ENCODE assay signal across 8 cellular contexts in the genomic region with DNA sequence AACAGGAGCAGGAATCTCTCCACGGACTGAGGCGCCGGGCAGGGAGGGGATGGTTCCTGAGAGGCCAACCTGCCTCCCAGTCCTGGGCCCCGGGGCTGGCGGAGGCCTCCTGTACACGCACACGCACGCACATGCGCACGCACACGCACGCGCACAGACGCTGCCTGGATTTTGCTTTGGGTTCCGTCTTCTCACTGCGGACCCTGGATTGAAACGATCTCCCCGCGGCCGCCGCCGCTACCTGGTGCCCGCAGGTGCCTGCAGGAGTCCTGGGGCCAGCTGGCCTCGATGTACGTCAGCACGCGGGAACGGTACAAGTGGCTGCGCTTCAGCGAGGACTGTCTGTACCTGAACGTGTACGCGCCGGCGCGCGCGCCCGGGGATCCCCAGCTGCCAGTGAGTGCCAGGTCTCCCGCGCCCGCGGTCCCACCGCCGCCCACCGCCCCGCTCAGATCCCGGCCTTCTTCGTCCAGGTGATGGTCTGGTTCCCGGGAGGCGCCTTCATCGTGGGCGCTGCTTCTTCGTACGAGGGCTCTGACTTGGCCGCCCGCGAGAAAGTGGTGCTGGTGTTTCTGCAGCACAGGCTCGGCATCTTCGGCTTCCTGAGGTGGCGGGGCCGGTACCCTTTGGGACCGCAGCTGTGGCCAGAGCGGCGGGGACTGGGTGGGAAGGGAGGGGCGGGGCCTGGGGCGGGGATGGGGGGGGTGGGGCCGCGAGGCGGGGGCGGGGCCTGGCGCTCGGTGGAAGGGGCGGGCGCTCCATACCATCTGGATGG. TPM values are rescaled to one million over a fixed set of nuclear protein-coding genes. Genes with fewer than 3 reads are reported as not detected.
A peak's percentile ranks its signal among the peaks of the same experiment; 100 is the strongest.
DNase-seq lines count a peak whose midpoint lies in the region; TF ChIP-seq lines count a peak whose summit lies in the region.

No MANE protein-coding gene starts in this region.

- no peaks in the 10 kb centered on the region for H3K9me3 ChIP-seq in AG04450 (ENCODE audit: control insufficient read depth, insufficient read depth, low read length)
- no peaks in the 10 kb centered on the region for H3K9me3 ChIP-seq in HEK293 (ENCODE audit: control insufficient read depth, insufficient read depth, low read depth, low read length)
- no peaks in the 10 kb centered on the region for H3K9me3 ChIP-seq in SK-N-SH

- no peaks in the 10 kb centered on the region for H3K79me2 ChIP-seq in SK-N-SH (ENCODE audit: insufficient read depth)

- H3K27ac ChIP-seq in AG04450 (ENCODE audit: low read depth, low read length) (no peak overlapping the region), HEK293 (ENCODE audit: extremely low read depth, low read depth, low read length) (no peak overlapping the region), SK-N-SH (ENCODE audit: low read depth in 2 of 2, low read length in 1 of 2) (no peak overlapping the region; a peak in 1 of 4 replicates)

- H3K4me3 ChIP-seq in AG04450 (ENCODE audit: low read depth, low read length) (peak overlapping the region; percentile 63), HEK293 (ENCODE audit: low read depth, low read length) (peak overlapping the region; percentile 20), SK-N-SH (ENCODE audit: low read depth in 2 of 2, low read length in 1 of 2) (peak overlapping the region; percentile 51 to 58), retinal pigment epithelial cell (ENCODE audit: low read length) (peak overlapping the region; percentile 51)

- no peak for TF ChIP-seq RAD21 in SK-N-SH (IDR thresholded peaks at IDR 0.05; ENCODE audit: low read length)

- TF ChIP-seq EP300 in SK-N-SH (IDR thresholded peaks at IDR 0.05; ENCODE audit: borderline replicate concordance in 1 of 2, low read depth in 1 of 2, low read length in 1 of 2), result no peak

- H3K4me2 ChIP-seq in SK-N-SH, result peak overlapping the region; percentile 88

- 7% methylated on average over 11 of the region's 75 CpGs for WGBS in SK-N-SH (ENCODE audit: low lambda C conversion rate)

- no peak overlapping the region for H3K9ac ChIP-seq in SK-N-SH

- no peaks in the 10 kb centered on the region for H4K20me1 ChIP-seq in SK-N-SH (ENCODE audit: insufficient read depth)

- CTCF ChIA-PET in AG04450 (lab: Charles Lee) (interaction anchor here (0.6 to 1.2 kb wide), 2 partner anchors 17 to 99 kb away, joined by 3 to 4 read pairs; no protein-coding TSS in a partner anchor), HEK293 (lab: Yijun Ruan, JAX) (no interaction called here), SK-N-SH (lab: Yijun Ruan, JAX) (interaction anchor here (1.0 to 3.0 kb wide), 5 partner anchors 11 to 177 kb away, joined by 3 to 16 read pairs (median 3); a partner anchor contains a TSS)

- H3K4me1 ChIP-seq in HEK293 (ENCODE audit: control insufficient read depth, insufficient read depth, low read length) (no peaks in the 10 kb centered on the region), SK-N-SH (ENCODE audit: control insufficient read depth in 1 of 2, insufficient read depth in 2 of 2, low read depth in 1 of 2, low read length in 1 of 2) (peaks cover 0 to 13% of the 10 kb centered on the region in 2 experiments; a peak in 1 of 4 replicates)

- H3K27me3 ChIP-seq in AG04450 (ENCODE audit: control insufficient read depth, insufficient read depth, low read length) (peaks cover 20% of the 10 kb centered on the region), SK-N-SH (ENCODE audit: insufficient read depth) (no peaks in the 10 kb centered on the region)

- H3K9me2 ChIP-seq in SK-N-SH, result no peaks in the 10 kb centered on the region

- H3F3A ChIP-seq in SK-N-SH (replicated peaks; ENCODE audit: insufficient read depth), result no peaks in the 10 kb centered on the region

- H3K36me3 ChIP-seq in HEK293 (ENCODE audit: control insufficient read depth in 2 of 2, insufficient read depth in 1 of 2, low read length in 2 of 2) (no peaks in the 10 kb centered on the region), SK-N-SH (replicated peaks in 1 of 2; ENCODE audit: control insufficient read depth in 1 of 2, insufficient read depth in 2 of 2, low read length in 1 of 2) (no peaks in the 10 kb centered on the region)

- H2AFZ ChIP-seq in SK-N-SH (ENCODE audit: low read depth), result peak overlapping the region; percentile 84; the same call in 1 of the 2 replicates

- POLR2A ChIA-PET in AG04450 (lab: Yijun Ruan, JAX), result interaction anchor here (0.5 kb wide), 1 partner anchor 150 kb away, joined by 11 read pairs; a partner anchor contains a TSS
- POLR2A ChIA-PET in HEK293 (lab: Yijun Ruan, JAX), result no interaction called here
- POLR2A ChIA-PET in SK-N-SH (lab: Yijun Ruan, JAX), result interaction anchor here (0.7 kb wide), 1 partner anchor 30 kb away, joined by 3 read pairs; no protein-coding TSS in a partner anchor

- TF ChIP-seq CTCF in AG04450 (IDR thresholded peaks at IDR 0.05; ENCODE audit: low read depth, low read length), result no peak
- no peak for TF ChIP-seq CTCF in HEK293 (tag by site-specific recombination; IDR thresholded peaks at IDR 0.05)
- TF ChIP-seq CTCF in SK-N-SH (IDR thresholded peaks at IDR 0.05), result no peak
- no peak for TF ChIP-seq CTCF in retinal pigment epithelial cell (conservative IDR thresholded peaks at IDR 0.05; ENCODE audit: low read depth, low read length)

- DNase-seq in AG04450 (ENCODE audit: low read depth, low spot score), result no peak
- peak; percentile 97 for DNase-seq in SK-N-SH
- peak in 53 of 58 donors; percentile 29 to 86 (median 70) for DNase-seq in anterior cingulate cortex (lab: John Stamatoyannopoulos, UW)
- peak; percentile 31 to 78 for DNase-seq in hippocampal formation (lab: John Stamatoyannopoulos, UW)
- no peak for DNase-seq in retinal pigment epithelial cell (ENCODE audit: low read depth)
- no peak for DNase-seq in OCI-M2 (lab: John Stamatoyannopoulos, UW; ENCODE audit: unreplicated experiment)
- no peak for DNase-seq in OCI-M1 (lab: John Stamatoyannopoulos, UW)

TF ChIP-seq in HEK293, 187 proteins besides CTCF, POLR2A, EP300 and RAD21 (continues in another document):
- no peak for TF ChIP-seq ZFP69B (tag by site-specific recombination; IDR thresholded peaks at IDR 0.05)
- TF ChIP-seq, protein P1, sequence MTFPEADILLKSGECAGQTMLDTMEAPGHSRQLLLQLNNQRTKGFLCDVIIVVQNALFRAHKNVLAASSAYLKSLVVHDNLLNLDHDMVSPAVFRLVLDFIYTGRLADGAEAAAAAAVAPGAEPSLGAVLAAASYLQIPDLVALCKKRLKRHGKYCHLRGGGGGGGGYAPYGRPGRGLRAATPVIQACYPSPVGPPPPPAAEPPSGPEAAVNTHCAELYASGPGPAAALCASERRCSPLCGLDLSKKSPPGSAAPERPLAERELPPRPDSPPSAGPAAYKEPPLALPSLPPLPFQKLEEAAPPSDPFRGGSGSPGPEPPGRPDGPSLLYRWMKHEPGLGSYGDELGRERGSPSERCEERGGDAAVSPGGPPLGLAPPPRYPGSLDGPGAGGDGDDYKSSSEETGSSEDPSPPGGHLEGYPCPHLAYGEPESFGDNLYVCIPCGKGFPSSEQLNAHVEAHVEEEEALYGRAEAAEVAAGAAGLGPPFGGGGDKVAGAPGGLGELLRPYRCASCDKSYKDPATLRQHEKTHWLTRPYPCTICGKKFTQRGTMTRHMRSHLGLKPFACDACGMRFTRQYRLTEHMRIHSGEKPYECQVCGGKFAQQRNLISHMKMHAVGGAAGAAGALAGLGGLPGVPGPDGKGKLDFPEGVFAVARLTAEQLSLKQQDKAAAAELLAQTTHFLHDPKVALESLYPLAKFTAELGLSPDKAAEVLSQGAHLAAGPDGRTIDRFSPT (tag by site-specific recombination; IDR thresholded peaks at IDR 0.05), result no peak
- TF ChIP-seq SCRT2 (tag by site-specific recombination; IDR thresholded peaks at IDR 0.05), result no peak
- TF ChIP-seq FEZF1 (tag by site-specific recombination; IDR thresholded peaks at IDR 0.05), result no peak
- no peak for TF ChIP-seq ZNF426 (tag by site-specific recombination; IDR thresholded peaks at IDR 0.05)

TF ChIP-seq in SK-N-SH, 30 proteins besides CTCF, POLR2A, EP300 and RAD21:
- TF ChIP-seq, protein P2, sequence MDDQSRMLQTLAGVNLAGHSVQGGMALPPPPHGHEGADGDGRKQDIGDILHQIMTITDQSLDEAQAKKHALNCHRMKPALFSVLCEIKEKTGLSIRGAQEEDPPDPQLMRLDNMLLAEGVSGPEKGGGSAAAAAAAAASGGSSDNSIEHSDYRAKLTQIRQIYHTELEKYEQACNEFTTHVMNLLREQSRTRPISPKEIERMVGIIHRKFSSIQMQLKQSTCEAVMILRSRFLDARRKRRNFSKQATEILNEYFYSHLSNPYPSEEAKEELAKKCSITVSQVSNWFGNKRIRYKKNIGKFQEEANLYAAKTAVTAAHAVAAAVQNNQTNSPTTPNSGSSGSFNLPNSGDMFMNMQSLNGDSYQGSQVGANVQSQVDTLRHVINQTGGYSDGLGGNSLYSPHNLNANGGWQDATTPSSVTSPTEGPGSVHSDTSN (IDR thresholded peaks at IDR 0.05), result no peak
- peak; percentile 67 for TF ChIP-seq NRF1 (IDR thresholded peaks at IDR 0.05; ENCODE audit: low read depth, low read length)
- TF ChIP-seq, protein P3, sequence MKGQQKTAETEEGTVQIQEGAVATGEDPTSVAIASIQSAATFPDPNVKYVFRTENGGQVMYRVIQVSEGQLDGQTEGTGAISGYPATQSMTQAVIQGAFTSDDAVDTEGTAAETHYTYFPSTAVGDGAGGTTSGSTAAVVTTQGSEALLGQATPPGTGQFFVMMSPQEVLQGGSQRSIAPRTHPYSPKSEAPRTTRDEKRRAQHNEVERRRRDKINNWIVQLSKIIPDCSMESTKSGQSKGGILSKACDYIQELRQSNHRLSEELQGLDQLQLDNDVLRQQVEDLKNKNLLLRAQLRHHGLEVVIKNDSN (IDR thresholded peaks at IDR 0.05; ENCODE audit: borderline replicate concordance, low read depth), result no peak
- TF ChIP-seq, protein P4, sequence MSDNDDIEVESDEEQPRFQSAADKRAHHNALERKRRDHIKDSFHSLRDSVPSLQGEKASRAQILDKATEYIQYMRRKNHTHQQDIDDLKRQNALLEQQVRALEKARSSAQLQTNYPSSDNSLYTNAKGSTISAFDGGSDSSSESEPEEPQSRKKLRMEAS (IDR thresholded peaks at IDR 0.05; ENCODE audit: low read depth), result peak; percentile 88

RNA-seq across cellular contexts. Expression of a gene that starts 12.2 kb away (rescaled TPM):
- polyA plus RNA-seq in AG04450 (2011; rRNA removed) (2.8 and 3.3 TPM in 2 replicates), SK-N-SH (2012; rRNA removed) (7.3 and 13.2 TPM in 2 replicates)
- polyA minus RNA-seq in AG04450 (2011; rRNA and poly(A)+ RNA removed), result 1.4 and 1.9 TPM in 2 replicates
- 1.8 and 2.6 TPM in 2 replicates for polyA plus RNA-seq in SK-N-SH (2012; cell fraction: cytosol; rRNA removed)
- polyA plus RNA-seq in SK-N-SH (2012; cell fraction: nucleus; rRNA removed), result 86.2 and 87.9 TPM in 2 replicates

RNA-seq across cellular contexts. Expression of a gene that starts 28.4 kb away (rescaled TPM):
- polyA plus RNA-seq in AG04450 (2011; rRNA removed) (35.9 and 46.1 TPM in 2 replicates), SK-N-SH (2012; rRNA removed) (38.8 and 40.1 TPM in 2 replicates)
- 50.0 and 63.2 TPM in 2 replicates for polyA minus RNA-seq in AG04450 (2011; rRNA and poly(A)+ RNA removed)
- polyA plus RNA-seq in SK-N-SH (2012; cell fraction: cytosol; rRNA removed), result 53.2 and 79.2 TPM in 2 replicates
- 23.6 and 34.2 TPM in 2 replicates for polyA plus RNA-seq in SK-N-SH (2012; cell fraction: nucleus; rRNA removed)

RNA-seq across cellular contexts. Expression of a gene that starts 39.5 kb away (rescaled TPM):
- 0.06 and 0.12 TPM in 2 replicates for polyA plus RNA-seq in AG04450 (2011; rRNA removed)
- polyA minus RNA-seq in AG04450 (2011; rRNA and poly(A)+ RNA removed), result 0.05 TPM in 1 of 2 replicates, not detected in the other
- polyA plus RNA-seq in SK-N-SH (2012; rRNA removed), result 1.4 and 1.8 TPM in 2 replicates
- 0.32 and 0.37 TPM in 2 replicates for polyA plus RNA-seq in SK-N-SH (2012; cell fraction: cytosol; rRNA removed)
- 12.0 and 13.8 TPM in 2 replicates for polyA plus RNA-seq in SK-N-SH (2012; cell fraction: nucleus; rRNA removed)

Comparison
In these comparisons a context has a peak if more than half of its experiments do, and no peak if none do; other contexts are left out.
1. DNase-seq: peak in SK-N-SH (single experiment), anterior cingulate cortex (53 of 58) and hippocampal formation (2 of 2); none in AG04450 (single experiment), retinal pigment epithelial cell (single experiment), OCI-M2 (single experiment) and OCI-M1 (single experiment).
2. Peak in every context shown above with its lines, with median percentiles within 50 percentile points of each other: H3K4me3 ChIP-seq.